Comparison of ENCODE assay signal across 16 cellular contexts in the genomic region with DNA sequence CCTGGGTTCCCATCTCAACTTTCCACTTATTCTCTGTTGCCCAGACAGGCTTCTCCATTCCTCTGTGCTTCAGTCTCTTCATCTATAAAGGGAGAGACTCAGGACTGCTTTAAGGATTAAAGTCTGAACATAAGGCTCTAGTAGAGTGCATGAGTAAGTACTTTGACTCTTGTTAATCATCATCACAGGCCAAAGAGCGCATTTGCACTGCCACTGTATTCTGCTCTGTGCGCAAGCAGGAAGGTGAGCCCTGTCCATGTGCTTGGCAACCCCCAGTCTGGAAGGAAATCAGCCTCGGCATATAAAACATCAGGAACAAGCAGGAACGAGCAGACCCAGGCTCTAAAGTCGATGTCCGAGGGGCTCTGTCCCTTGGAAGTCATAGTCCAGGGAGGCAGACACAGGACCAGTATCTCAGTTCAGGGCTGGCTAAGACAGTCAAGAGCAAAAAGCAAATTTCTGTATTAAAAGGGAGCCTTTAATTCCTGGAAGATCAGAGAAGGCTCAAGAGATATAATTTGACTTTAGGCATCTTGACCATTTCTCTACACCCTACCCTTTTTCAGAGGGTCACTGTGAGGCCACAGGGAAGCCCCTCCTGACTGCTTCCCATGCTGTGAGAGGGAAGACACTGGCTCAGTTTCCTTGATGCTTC.
DNase-seq lines count a peak whose midpoint lies in the region; ATAC-seq and TF ChIP-seq lines count a peak whose summit lies in the region.
"Had no signal": no experiment of that assay in that cellular context is flagged by ENCODE, and none has a peak within 500 bp of the region (broad histone marks: within the 10 kb centered on the region; RNA-seq: fewer than 3 reads in every experiment).

No MANE protein-coding gene starts in this region.

- H3K4me3 Mint-ChIP-seq in nephron (peak overlapping the region in 1 of 3 experiments; percentile 8), WTC11 (no peak overlapping the region)

- intact Hi-C loops in left colon (cut with DNase I, micrococcal nuclease): no loop called here

- H3K4me3 ChIP-seq in WERI-Rb-1 (ENCODE audit: low read depth, low read length): no peak overlapping the region

- no peaks in the 10 kb centered on the region for H3K36me3 Mint-ChIP-seq in nephron (ENCODE audit: low read depth)
- peaks cover 18% of the 10 kb centered on the region for H3K36me3 Mint-ChIP-seq in WTC11

- H3K9me3 ChIP-seq in WERI-Rb-1 (ENCODE audit: severe bottlenecking): no peaks in the 10 kb centered on the region
- H3K9me3 ChIP-seq: Caco-2 had no signal

- H3K36me3 ChIP-seq in WERI-Rb-1: no peaks in the 10 kb centered on the region

- H3K27me3 Mint-ChIP-seq in nephron (ENCODE audit: low read depth): peaks cover 14% of the 10 kb centered on the region
- H3K27me3 Mint-ChIP-seq in WTC11 (ENCODE audit: low read depth): no peaks in the 10 kb centered on the region; the same call in none of the 2 replicates

- H3K27ac Mint-ChIP-seq in nephron (peak overlapping the region; percentile 66 to 75 (median 72)), WTC11 (no peak overlapping the region)

- peak; percentile 98 for ATAC-seq in left colon
- no peak for ATAC-seq in WTC11
- ATAC-seq: HCT116 had no signal

- peaks cover 34% of the 10 kb centered on the region for H3K4me1 Mint-ChIP-seq in nephron
- H3K4me1 Mint-ChIP-seq in WTC11: no peaks in the 10 kb centered on the region

- H3K27me3 ChIP-seq in WERI-Rb-1 (ENCODE audit: insufficient read depth, low read depth, severe bottlenecking): no peaks in the 10 kb centered on the region

- no peak for TF ChIP-seq CTCF in WERI-Rb-1 (IDR thresholded peaks at IDR 0.05; ENCODE audit: low read depth, low read length)
- no peak for TF ChIP-seq CTCF in nephron (IDR thresholded peaks at IDR 0.05; ENCODE audit: unreplicated experiment in 3 of 3)
- no peak for TF ChIP-seq CTCF in WTC11 (IDR thresholded peaks at IDR 0.05)

- CTCF ChIA-PET in WTC11 (lab: Charles Lee): no interaction called here
- CTCF ChIA-PET in HEK293T (lab: Yijun Ruan, JAX): no interaction called here

- H3K9me3 Mint-ChIP-seq in nephron (no peaks in the 10 kb centered on the region), WTC11 (peaks cover 27% of the 10 kb centered on the region)

- peak overlapping the region; percentile 77 for H3K27ac ChIP-seq in WERI-Rb-1

- POLR2A ChIA-PET in WTC11 (lab: Charles Lee): no interaction called here
- POLR2A ChIA-PET in HEK293T (lab: Yijun Ruan, JAX): no interaction called here

- peak; percentile 27 for DNase-seq in HK-2 (ENCODE audit: unreplicated experiment)
- DNase-seq in WERI-Rb-1: peak; percentile 78
- DNase-seq in left colon: peak; percentile 31 to 65
- DNase-seq in stimulated activated naive CD4-positive, alpha-beta T cell treated with Interleukin-2 at 50 U/mL for 16 hours (lab: John Stamatoyannopoulos, UW): no peak
- no peak for DNase-seq in DMS114 treated with DMSO at 0.1 percent for 48 hours (lab: John Stamatoyannopoulos, UW; ENCODE audit: unreplicated experiment)
- DNase-seq in WTC11 (ENCODE audit: low spot score): no peak
- no peak for DNase-seq in HEK293T (ENCODE audit: extremely low spot score)
- DNase-seq: AML-193; DMS79 treated with DMSO at 0.1 percent for 48 hours; NCI-H1436 treated with DMSO at 0.1 percent for 48 hours; NCI-H2081 treated with DMSO at 0.1 percent for 48 hours; NCI-H526; NK-92 treated with Interleukin-12 subunit alpha and Interleukin-12 subunit beta, amount 100 ng/mL, for 24 hours had no signal

TF ChIP-seq in WTC11, 78 proteins besides CTCF, POLR2A, EP300 and RAD21 (continues in another document):
- TF ChIP-seq FOXK1 (CRISPR knock-in tag; IDR thresholded peaks at IDR 0.05) (no peak), NR2C2 (CRISPR knock-in tag; IDR thresholded peaks at IDR 0.05) (no peak), EMX1 (CRISPR knock-in tag; IDR thresholded peaks at IDR 0.05) (no peak)
- TF ChIP-seq, protein P1, sequence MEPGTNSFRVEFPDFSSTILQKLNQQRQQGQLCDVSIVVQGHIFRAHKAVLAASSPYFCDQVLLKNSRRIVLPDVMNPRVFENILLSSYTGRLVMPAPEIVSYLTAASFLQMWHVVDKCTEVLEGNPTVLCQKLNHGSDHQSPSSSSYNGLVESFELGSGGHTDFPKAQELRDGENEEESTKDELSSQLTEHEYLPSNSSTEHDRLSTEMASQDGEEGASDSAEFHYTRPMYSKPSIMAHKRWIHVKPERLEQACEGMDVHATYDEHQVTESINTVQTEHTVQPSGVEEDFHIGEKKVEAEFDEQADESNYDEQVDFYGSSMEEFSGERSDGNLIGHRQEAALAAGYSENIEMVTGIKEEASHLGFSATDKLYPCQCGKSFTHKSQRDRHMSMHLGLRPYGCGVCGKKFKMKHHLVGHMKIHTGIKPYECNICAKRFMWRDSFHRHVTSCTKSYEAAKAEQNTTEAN (CRISPR knock-in tag; IDR thresholded peaks at IDR 0.05): no peak
- TF ChIP-seq, protein P2, sequence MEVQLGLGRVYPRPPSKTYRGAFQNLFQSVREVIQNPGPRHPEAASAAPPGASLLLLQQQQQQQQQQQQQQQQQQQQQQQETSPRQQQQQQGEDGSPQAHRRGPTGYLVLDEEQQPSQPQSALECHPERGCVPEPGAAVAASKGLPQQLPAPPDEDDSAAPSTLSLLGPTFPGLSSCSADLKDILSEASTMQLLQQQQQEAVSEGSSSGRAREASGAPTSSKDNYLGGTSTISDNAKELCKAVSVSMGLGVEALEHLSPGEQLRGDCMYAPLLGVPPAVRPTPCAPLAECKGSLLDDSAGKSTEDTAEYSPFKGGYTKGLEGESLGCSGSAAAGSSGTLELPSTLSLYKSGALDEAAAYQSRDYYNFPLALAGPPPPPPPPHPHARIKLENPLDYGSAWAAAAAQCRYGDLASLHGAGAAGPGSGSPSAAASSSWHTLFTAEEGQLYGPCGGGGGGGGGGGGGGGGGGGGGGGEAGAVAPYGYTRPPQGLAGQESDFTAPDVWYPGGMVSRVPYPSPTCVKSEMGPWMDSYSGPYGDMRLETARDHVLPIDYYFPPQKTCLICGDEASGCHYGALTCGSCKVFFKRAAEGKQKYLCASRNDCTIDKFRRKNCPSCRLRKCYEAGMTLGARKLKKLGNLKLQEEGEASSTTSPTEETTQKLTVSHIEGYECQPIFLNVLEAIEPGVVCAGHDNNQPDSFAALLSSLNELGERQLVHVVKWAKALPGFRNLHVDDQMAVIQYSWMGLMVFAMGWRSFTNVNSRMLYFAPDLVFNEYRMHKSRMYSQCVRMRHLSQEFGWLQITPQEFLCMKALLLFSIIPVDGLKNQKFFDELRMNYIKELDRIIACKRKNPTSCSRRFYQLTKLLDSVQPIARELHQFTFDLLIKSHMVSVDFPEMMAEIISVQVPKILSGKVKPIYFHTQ (CRISPR knock-in tag; IDR thresholded peaks at IDR 0.05): no peak
- TF ChIP-seq, protein P3, sequence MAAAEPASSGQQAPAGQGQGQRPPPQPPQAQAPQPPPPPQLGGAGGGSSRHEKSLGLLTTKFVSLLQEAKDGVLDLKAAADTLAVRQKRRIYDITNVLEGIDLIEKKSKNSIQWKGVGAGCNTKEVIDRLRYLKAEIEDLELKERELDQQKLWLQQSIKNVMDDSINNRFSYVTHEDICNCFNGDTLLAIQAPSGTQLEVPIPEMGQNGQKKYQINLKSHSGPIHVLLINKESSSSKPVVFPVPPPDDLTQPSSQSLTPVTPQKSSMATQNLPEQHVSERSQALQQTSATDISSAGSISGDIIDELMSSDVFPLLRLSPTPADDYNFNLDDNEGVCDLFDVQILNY (CRISPR knock-in tag; IDR thresholded peaks at IDR 0.05): no peak

TF ChIP-seq in HEK293T, 16 proteins besides CTCF, POLR2A, EP300 and RAD21:
- no peak for TF ChIP-seq HDGF (IDR thresholded peaks at IDR 0.05; ENCODE audit: borderline replicate concordance)
- no peak for TF ChIP-seq FOXK2 (IDR thresholded peaks at IDR 0.05)
- TF ChIP-seq NFRKB (IDR thresholded peaks at IDR 0.05): no peak
- no peak for TF ChIP-seq ZNF384 (IDR thresholded peaks at IDR 0.05)
- no peak for TF ChIP-seq SP1 (IDR thresholded peaks at IDR 0.05)
- no peak for TF ChIP-seq SUZ12 (IDR thresholded peaks at IDR 0.05)
- TF ChIP-seq FOXM1 (IDR thresholded peaks at IDR 0.05; ENCODE audit: borderline replicate concordance): no peak
- no peak for TF ChIP-seq TARDBP (IDR thresholded peaks at IDR 0.05)
- TF ChIP-seq BHLHE40 (IDR thresholded peaks at IDR 0.05; ENCODE audit: borderline replicate concordance): no peak
- TF ChIP-seq CTBP1 (IDR thresholded peaks at IDR 0.05; ENCODE audit: borderline replicate concordance): no peak
- TF ChIP-seq, protein P4, sequence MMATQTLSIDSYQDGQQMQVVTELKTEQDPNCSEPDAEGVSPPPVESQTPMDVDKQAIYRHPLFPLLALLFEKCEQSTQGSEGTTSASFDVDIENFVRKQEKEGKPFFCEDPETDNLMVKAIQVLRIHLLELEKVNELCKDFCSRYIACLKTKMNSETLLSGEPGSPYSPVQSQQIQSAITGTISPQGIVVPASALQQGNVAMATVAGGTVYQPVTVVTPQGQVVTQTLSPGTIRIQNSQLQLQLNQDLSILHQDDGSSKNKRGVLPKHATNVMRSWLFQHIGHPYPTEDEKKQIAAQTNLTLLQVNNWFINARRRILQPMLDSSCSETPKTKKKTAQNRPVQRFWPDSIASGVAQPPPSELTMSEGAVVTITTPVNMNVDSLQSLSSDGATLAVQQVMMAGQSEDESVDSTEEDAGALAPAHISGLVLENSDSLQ (IDR thresholded peaks at IDR 0.05): no peak
- TF ChIP-seq FOXA1 (IDR thresholded peaks at IDR 0.05): no peak
- TF ChIP-seq ARNT (IDR thresholded peaks at IDR 0.05): no peak
- TF ChIP-seq L3MBTL2 (conservative IDR thresholded peaks at IDR 0.05): no peak
- TF ChIP-seq ELF4 (IDR thresholded peaks at IDR 0.05): no peak
- TF ChIP-seq LEF1 (IDR thresholded peaks at IDR 0.05; ENCODE audit: borderline replicate concordance): no peak

Comparison
In these comparisons a context has a peak if more than half of its experiments do, and no peak if none do; other contexts are left out.
1. DNase-seq: peak in HK-2 (single experiment), WERI-Rb-1 (single experiment) and left colon (2 of 2); none in stimulated activated naive CD4-positive, alpha-beta T cell treated with Interleukin-2 at 50 U/mL for 16 hours (single experiment), DMS114 treated with DMSO at 0.1 percent for 48 hours (single experiment), WTC11 (single experiment) and HEK293T (single experiment).